1 cellular context compared by ENCODE assay signal in the genomic region with DNA sequence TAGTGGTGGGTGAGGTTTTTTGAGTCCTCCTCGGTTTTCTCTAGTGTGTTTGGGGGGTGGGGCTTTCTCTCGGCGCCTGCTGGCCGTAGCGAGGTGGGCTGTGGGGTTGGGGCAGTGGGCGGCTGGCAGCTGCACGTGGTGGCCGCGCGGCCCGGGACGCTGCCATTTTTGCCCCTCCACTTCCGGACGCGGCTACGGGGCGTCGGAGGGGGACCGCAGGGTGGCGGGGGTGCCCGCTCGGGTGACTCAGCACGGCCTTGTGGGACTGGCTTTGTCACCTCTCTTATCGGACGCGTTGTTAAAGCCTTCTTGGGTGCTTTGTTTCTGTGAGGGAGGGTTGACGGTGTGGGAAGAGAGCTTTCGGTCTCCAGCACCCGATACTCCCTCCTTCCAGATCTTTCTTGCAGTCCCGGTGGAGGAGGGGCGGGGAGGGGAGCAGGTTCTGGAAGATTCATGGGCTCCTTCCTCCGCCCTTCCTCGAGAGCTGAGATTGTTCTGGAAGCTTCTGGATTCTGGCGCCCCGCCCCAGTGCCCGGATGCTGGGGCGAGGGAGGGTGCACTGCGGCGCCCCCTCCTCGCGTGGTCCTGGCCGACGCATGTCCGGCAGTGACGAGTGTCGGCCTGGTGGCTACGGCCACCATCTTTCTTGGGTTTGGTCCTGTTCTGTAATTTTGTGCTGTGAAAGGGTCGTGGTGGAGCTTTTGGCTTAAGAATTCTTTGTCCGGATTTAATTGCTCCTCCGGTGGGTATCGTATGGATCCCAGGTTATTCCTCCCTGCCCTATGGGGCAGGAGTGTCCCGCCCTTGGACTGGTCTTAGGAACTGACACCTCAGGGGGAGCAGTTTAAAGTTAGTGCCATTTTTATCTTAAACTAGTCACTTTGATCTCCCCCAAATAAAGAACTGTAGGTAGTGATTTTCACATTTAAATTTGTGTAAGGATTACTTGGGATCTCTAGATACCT.
TF ChIP-seq lines count a peak whose summit lies in the region.

No MANE protein-coding gene starts in this region.

TF ChIP-seq in IMR-90, 13 proteins besides CTCF, POLR2A, EP300 and RAD21:
- TF ChIP-seq MAFK (IDR thresholded peaks at IDR 0.05; ENCODE audit: low read depth, low read length) (no peak), MXI1 (IDR thresholded peaks at IDR 0.05; ENCODE audit: borderline replicate concordance, low read depth, low read length) (peak; percentile 92; the same call in 1 of the 2 replicates), NFE2L2 (IDR thresholded peaks at IDR 0.05; ENCODE audit: low read depth, low read length) (peak; percentile 60; the same call in 1 of the 2 replicates), CHD1 (IDR thresholded peaks at IDR 0.05; ENCODE audit: low read depth, low read length) (peak; percentile 82; the same call in 1 of the 2 replicates), BHLHE40 (IDR thresholded peaks at IDR 0.05; ENCODE audit: low read depth, low read length) (peak; percentile 50), FOS (IDR thresholded peaks at IDR 0.05; ENCODE audit: low read depth, low read length) (0 out of 2 replicates have a peak, but pooled peaks have one; percentile 20), RFX5 (IDR thresholded peaks at IDR 0.05; ENCODE audit: low read depth, low read length) (no peak), SMC3 (IDR thresholded peaks at IDR 0.05; ENCODE audit: low read depth, low read length) (no peak), MAZ (IDR thresholded peaks at IDR 0.05; ENCODE audit: borderline replicate concordance, low read depth, low read length) (peak; percentile 13), RCOR1 (IDR thresholded peaks at IDR 0.05; ENCODE audit: insufficient replicate concordance, low read length) (no peak), CEBPB (IDR thresholded peaks at IDR 0.05; ENCODE audit: low read depth, low read length) (no peak)
- TF ChIP-seq, protein P1, sequence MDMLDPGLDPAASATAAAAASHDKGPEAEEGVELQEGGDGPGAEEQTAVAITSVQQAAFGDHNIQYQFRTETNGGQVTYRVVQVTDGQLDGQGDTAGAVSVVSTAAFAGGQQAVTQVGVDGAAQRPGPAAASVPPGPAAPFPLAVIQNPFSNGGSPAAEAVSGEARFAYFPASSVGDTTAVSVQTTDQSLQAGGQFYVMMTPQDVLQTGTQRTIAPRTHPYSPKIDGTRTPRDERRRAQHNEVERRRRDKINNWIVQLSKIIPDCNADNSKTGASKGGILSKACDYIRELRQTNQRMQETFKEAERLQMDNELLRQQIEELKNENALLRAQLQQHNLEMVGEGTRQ (IDR thresholded peaks at IDR 0.05; ENCODE audit: low read depth, low read length): peak; percentile 48; the same call in 1 of the 2 replicates
